ENCODE assay signal across 13 cellular contexts in genomic region chr1:1536938-1537546, GRCh38.
"Had no signal": no experiment of that assay in that cellular context is flagged by ENCODE, and none has a peak within 500 bp of the region (broad histone marks: within the 10 kb centered on the region; RNA-seq: fewer than 3 reads in every experiment).

No MANE protein-coding gene starts in this region.

- H3K27me3 Mint-ChIP-seq: activated CD4-positive, alpha-beta T cell treated with anti-CD3 and anti-CD28 coated beads, Interleukin-2, amount 10 ng/mL, durations not matched to agents 7 days and 5 days; natural killer cell treated with Interleukin-12 subunit alpha and Interleukin-12 subunit beta and Interleukin-15 and Interleukin-18, amount 100 ng/mL, for 72 hours had no signal

- H3K9me3 Mint-ChIP-seq: stimulated activated effector memory CD8-positive, alpha-beta T cell treated with anti-CD3 and anti-CD28 coated beads, Interleukin-12 subunit alpha, Interleukin-12 subunit beta, amount 100 ng/mL, for 72 hours had no signal

- H3K4me3 Mint-ChIP-seq: activated CD4-positive, alpha-beta T cell treated with anti-CD3 and anti-CD28 coated beads, Interleukin-2, amount 10 ng/mL, durations not matched to agents 7 days and 5 days; activated T-cell treated with anti-CD3 and anti-CD28 coated beads, Interleukin-2, amount 50 U/mL, for 4 hours; natural killer cell treated with Interleukin-12 subunit alpha and Interleukin-12 subunit beta and Interleukin-15 and Interleukin-18, amount 100 ng/mL, for 72 hours; stimulated activated effector memory CD8-positive, alpha-beta T cell treated with anti-CD3 and anti-CD28 coated beads, Interleukin-12 subunit alpha, Interleukin-12 subunit beta, amount 100 ng/mL, for 72 hours had no signal

- DNase-seq: activated CD4-positive, alpha-beta T cell treated with anti-CD3 and anti-CD28 coated beads, Interleukin-2, amount 10 ng/mL, durations not matched to agents 7 days and 5 days; activated effector memory CD4-positive, alpha-beta T cell treated with Interleukin-2 at 50 U/mL for 16 hours; activated naive CD4-positive, alpha-beta T cell treated with anti-CD3 and anti-CD28 coated beads, Interleukin-2, amount 50 U/mL, for 16 hours; activated T-cell treated with anti-CD3 and anti-CD28 coated beads, Interleukin-2, amount 50 U/mL, for 4 hours; kidney glomerular epithelial cell; mesendoderm; ovary; stimulated activated CD4-positive, alpha-beta T cell treated with anti-CD3 and anti-CD28 coated beads, Interleukin-12 subunit alpha, Interleukin-12 subunit beta, amount 100 ng/mL, for 4 hours; stimulated activated CD4-positive, alpha-beta T cell treated with anti-CD3 and anti-CD28 coated beads, Interleukin-2, amount 100 ng/mL, for 24 hours; thyroid gland; uterus had no signal

- H3K27ac Mint-ChIP-seq: activated CD4-positive, alpha-beta T cell treated with anti-CD3 and anti-CD28 coated beads, Interleukin-2, amount 10 ng/mL, durations not matched to agents 7 days and 5 days; natural killer cell treated with Interleukin-12 subunit alpha and Interleukin-12 subunit beta and Interleukin-15 and Interleukin-18, amount 100 ng/mL, for 72 hours; stimulated activated effector memory CD8-positive, alpha-beta T cell treated with anti-CD3 and anti-CD28 coated beads, Interleukin-12 subunit alpha, Interleukin-12 subunit beta, amount 100 ng/mL, for 72 hours had no signal

- ATAC-seq: activated T-cell treated with anti-CD3 and anti-CD28 coated beads, Interleukin-2, amount 50 U/mL, for 4 hours; natural killer cell treated with Interleukin-12 subunit alpha and Interleukin-12 subunit beta and Interleukin-15 and Interleukin-18, amount 100 ng/mL, for 72 hours; stimulated activated effector memory CD8-positive, alpha-beta T cell treated with anti-CD3 and anti-CD28 coated beads, Interleukin-12 subunit alpha, Interleukin-12 subunit beta, amount 100 ng/mL, for 72 hours had no signal

- H3K27ac ChIP-seq: ovary, thyroid gland had no signal
